21 cellular contexts compared by ENCODE assay signal in the genomic region with DNA sequence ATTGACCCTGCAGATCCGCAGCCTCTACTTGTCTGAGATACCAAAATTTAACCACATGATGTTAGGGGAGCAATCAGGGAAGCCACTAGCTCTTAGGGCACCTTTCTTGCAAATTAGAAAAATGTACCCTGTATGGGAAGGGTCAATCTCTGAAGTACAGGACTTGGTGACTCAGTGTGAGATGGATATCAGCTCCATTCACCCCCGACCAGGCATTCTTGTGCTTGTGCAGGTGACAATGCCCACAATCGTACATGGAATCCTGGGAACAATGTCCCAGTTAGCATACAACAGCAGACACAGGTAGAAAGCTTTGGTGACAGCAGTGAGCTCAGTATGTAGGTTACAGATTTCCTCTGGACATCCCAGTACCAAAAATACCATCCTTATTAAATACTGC.
DNase-seq lines count a peak whose midpoint lies in the region; ATAC-seq and TF ChIP-seq lines count a peak whose summit lies in the region.
"Had no signal": no experiment of that assay in that cellular context is flagged by ENCODE, and none has a peak within 500 bp of the region (broad histone marks: within the 10 kb centered on the region; RNA-seq: fewer than 3 reads in every experiment).

No MANE protein-coding gene starts in this region.

- no peak overlapping the region for H2AK5ac ChIP-seq in trophoblast cell (ENCODE audit: low read length)

- H3K27ac ChIP-seq in CD4-positive, alpha-beta T cell (ENCODE audit: low read depth, low read length): no peak overlapping the region
- H3K27ac ChIP-seq in trophoblast cell (ENCODE audit: low read depth, low read length) (no peak overlapping the region), ascending aorta (no peak overlapping the region), caudate nucleus (ENCODE audit: low read depth, low read length) (no peak overlapping the region), osteoblast (ENCODE audit: low read depth, low read length) (no peak overlapping the region)
- H3K27ac ChIP-seq: SJCRH30 had no signal

- no peak overlapping the region for H3K18ac ChIP-seq in trophoblast cell (ENCODE audit: low read length)

- peaks cover 0 to 2% of the 10 kb centered on the region in 2 experiments for H3K36me3 ChIP-seq in trophoblast cell (ENCODE audit: control insufficient read depth in 1 of 2, insufficient read depth in 2 of 2, low read length in 2 of 2)
- no peaks in the 10 kb centered on the region for H3K36me3 ChIP-seq in ascending aorta
- no peaks in the 10 kb centered on the region for H3K36me3 ChIP-seq in osteoblast (ENCODE audit: insufficient read depth, low read length)

- H3K9me3 ChIP-seq in CD4-positive, alpha-beta T cell (ENCODE audit: control insufficient read depth, low read length): no peaks in the 10 kb centered on the region
- H3K9me3 ChIP-seq in trophoblast cell (ENCODE audit: insufficient read depth, low read depth, low read length) (no peaks in the 10 kb centered on the region), ascending aorta (no peaks in the 10 kb centered on the region), osteoblast (ENCODE audit: low read depth, low read length) (no peaks in the 10 kb centered on the region)
- H3K9me3 ChIP-seq: A549, SJCRH30 had no signal

- H2AFZ ChIP-seq in trophoblast cell (ENCODE audit: insufficient read depth, low read length, poor library complexity) (no peak overlapping the region), osteoblast (ENCODE audit: low read length) (no peak overlapping the region)

- H3K4ac ChIP-seq in trophoblast cell (ENCODE audit: low read depth, low read length): peak overlapping the region; percentile 19

- H3K4me3 ChIP-seq in trophoblast cell (ENCODE audit: low read depth, low read length) (no peak overlapping the region), ascending aorta (no peak overlapping the region), osteoblast (ENCODE audit: insufficient read depth, low read length) (no peak overlapping the region)
- H3K4me3 ChIP-seq: A549, K562, SJCRH30 had no signal

- H3K9ac ChIP-seq in trophoblast cell (ENCODE audit: low read length): no peak overlapping the region

- DNase-seq in CD4-positive, alpha-beta T cell: no peak
- DNase-seq in HFFc6 (no peak), trophoblast cell (peak in 1 of 2 donors; percentile 51), ascending aorta (ENCODE audit: low spot score in 2 of 2) (no peak), caudate nucleus (lab: John Stamatoyannopoulos, UW) (no peak), osteoblast (ENCODE audit: insufficient read length, low spot score, missing footprints) (no peak), dermis blood vessel endothelial cell (no peak)
- DNase-seq: COR-L47, DMS79, NCI-H1092 treated with DMSO at 0.1 percent for 48 hours, NCI-H1436 treated with DMSO at 0.1 percent for 48 hours, NCI-H2029 treated with DMSO at 0.1 percent for 48 hours, NCI-H2171, NCI-H524 treated with DMSO at 0.1 percent for 48 hours, NCI-H82, SJCRH30 had no signal

- no peak overlapping the region for H2BK5ac ChIP-seq in trophoblast cell (ENCODE audit: low read depth, low read length, poor library complexity)

- H4K8ac ChIP-seq in trophoblast cell (ENCODE audit: low read depth, low read length): no peak overlapping the region

- H3K4me1 ChIP-seq in trophoblast cell (ENCODE audit: control insufficient read depth in 1 of 2, insufficient read depth in 2 of 2, low read length in 2 of 2) (peaks cover 6 to 16% of the 10 kb centered on the region in 2 experiments), ascending aorta (peaks cover 0 to 17% of the 10 kb centered on the region in 2 donors), osteoblast (ENCODE audit: insufficient read depth, low read length) (peaks cover 25% of the 10 kb centered on the region)

- no peaks in the 10 kb centered on the region for H3K27me3 Mint-ChIP-seq in CD4-positive, alpha-beta T cell
- peaks cover 6% of the 10 kb centered on the region for H3K27me3 Mint-ChIP-seq in HFFc6 (ENCODE audit: insufficient read depth)
- H3K27me3 Mint-ChIP-seq in activated T-helper 17 cell treated with anti-CD3 and anti-CD28 coated beads, Interleukin-2, amount 50 U/mL, for 72 hours: no peaks in the 10 kb centered on the region
- H3K27me3 Mint-ChIP-seq: B cell had no signal

- H3K4me3 Mint-ChIP-seq in CD4-positive, alpha-beta T cell: no peak overlapping the region
- no peak overlapping the region for H3K4me3 Mint-ChIP-seq in HFFc6
- H3K4me3 Mint-ChIP-seq in activated T-helper 17 cell treated with anti-CD3 and anti-CD28 coated beads, Interleukin-2, amount 50 U/mL, for 72 hours: no peak overlapping the region
- H3K4me3 Mint-ChIP-seq: B cell, CD14-positive monocyte had no signal

- no peak overlapping the region for H3K14ac ChIP-seq in trophoblast cell (ENCODE audit: low read length)

- TF ChIP-seq CTCF in CD4-positive, alpha-beta T cell (IDR thresholded peaks at IDR 0.05): no peak
- TF ChIP-seq CTCF in HFFc6 (IDR thresholded peaks at IDR 0.05) (no peak), ascending aorta (IDR thresholded peaks at IDR 0.05) (no peak), osteoblast (IDR thresholded peaks at IDR 0.05; ENCODE audit: extremely low read depth, low read depth, low read length) (no peak)

- no peak overlapping the region for H4K12ac ChIP-seq in trophoblast cell (ENCODE audit: low read depth, low read length)

- no peak overlapping the region for H2BK120ac ChIP-seq in trophoblast cell (ENCODE audit: insufficient read depth, low read length, poor library complexity)

- peak overlapping the region; percentile 43 for H3K27ac Mint-ChIP-seq in CD4-positive, alpha-beta T cell
- H3K27ac Mint-ChIP-seq in HFFc6: peak overlapping the region; percentile 24; the same call in 1 of the 2 replicates
- H3K27ac Mint-ChIP-seq in activated T-helper 17 cell treated with anti-CD3 and anti-CD28 coated beads, Interleukin-2, amount 50 U/mL, for 72 hours: peak overlapping the region; percentile 16
- H3K27ac Mint-ChIP-seq: B cell, CD14-positive monocyte had no signal

- POLR2A ChIA-PET in CD4-positive, alpha-beta T cell (lab: Charles Lee): interaction anchor here (0.6 to 1.0 kb wide), 3 partner anchors 9 to 61 kb away, joined by 3 to 4 read pairs (median 3); no protein-coding TSS in a partner anchor

- no peak for ATAC-seq in CD4-positive, alpha-beta T cell (ENCODE audit: poor library complexity)
- ATAC-seq in activated T-helper 17 cell treated with anti-CD3 and anti-CD28 coated beads, Interleukin-2, amount 50 U/mL, for 72 hours (replicated peaks): no peak
- ATAC-seq: A549, K562 had no signal

- intact Hi-C loops in CD4-positive, alpha-beta T cell (cut with DNase I, micrococcal nuclease): no loop called here
- intact Hi-C loops in ascending aorta (cut with DNase I): no loop called here

- H3K79me1 ChIP-seq in trophoblast cell (ENCODE audit: low read length): no peaks in the 10 kb centered on the region

- H3K27me3 ChIP-seq in CD4-positive, alpha-beta T cell (ENCODE audit: control insufficient read depth, insufficient read depth, low read length): no peaks in the 10 kb centered on the region
- H3K27me3 ChIP-seq in trophoblast cell (ENCODE audit: insufficient read depth, low read length) (no peaks in the 10 kb centered on the region), ascending aorta (no peaks in the 10 kb centered on the region), osteoblast (ENCODE audit: insufficient read depth, low read length) (no peaks in the 10 kb centered on the region)
- H3K27me3 ChIP-seq: SJCRH30 had no signal

- peaks cover 29% of the 10 kb centered on the region for H4K20me1 ChIP-seq in osteoblast (ENCODE audit: insufficient read depth, low read length)

- peaks cover 6% of the 10 kb centered on the region for H3K36me3 Mint-ChIP-seq in CD4-positive, alpha-beta T cell (ENCODE audit: low read depth)
- peaks cover 5% of the 10 kb centered on the region; the same call in 1 of the 2 replicates for H3K36me3 Mint-ChIP-seq in HFFc6 (ENCODE audit: low read depth)
- peaks cover under 1% of the 10 kb centered on the region for H3K36me3 Mint-ChIP-seq in activated T-helper 17 cell treated with anti-CD3 and anti-CD28 coated beads, Interleukin-2, amount 50 U/mL, for 72 hours (ENCODE audit: low read depth)

- no peak overlapping the region for H3K23ac ChIP-seq in trophoblast cell (ENCODE audit: low read length)

- H3K79me2 ChIP-seq in trophoblast cell (ENCODE audit: control insufficient read depth, insufficient read depth, low read length, poor library complexity): peaks cover 10% of the 10 kb centered on the region
- H3K79me2 ChIP-seq in osteoblast (ENCODE audit: insufficient read depth, low read length): peaks cover 96% of the 10 kb centered on the region

- H3K4me2 ChIP-seq in trophoblast cell (ENCODE audit: low read length) (no peak overlapping the region), osteoblast (ENCODE audit: insufficient read depth, low read length) (no peak overlapping the region)
- H3K4me2 ChIP-seq: A549 had no signal

- H3K4me1 Mint-ChIP-seq in CD4-positive, alpha-beta T cell (ENCODE audit: low read depth): peaks cover 86% of the 10 kb centered on the region
- H3K4me1 Mint-ChIP-seq in HFFc6 (ENCODE audit: low read depth): peaks cover 91% of the 10 kb centered on the region
- H3K4me1 Mint-ChIP-seq in activated T-helper 17 cell treated with anti-CD3 and anti-CD28 coated beads, Interleukin-2, amount 50 U/mL, for 72 hours: peaks cover 56% of the 10 kb centered on the region

- no peaks in the 10 kb centered on the region for H3K9me3 Mint-ChIP-seq in CD4-positive, alpha-beta T cell
- H3K9me3 Mint-ChIP-seq in HFFc6: no peaks in the 10 kb centered on the region
- no peaks in the 10 kb centered on the region for H3K9me3 Mint-ChIP-seq in activated T-helper 17 cell treated with anti-CD3 and anti-CD28 coated beads, Interleukin-2, amount 50 U/mL, for 72 hours
- H3K9me3 Mint-ChIP-seq: CD14-positive monocyte had no signal

- no peak overlapping the region for H2BK12ac ChIP-seq in trophoblast cell (ENCODE audit: low read length)

- CTCF ChIA-PET in CD4-positive, alpha-beta T cell (lab: Charles Lee): interaction anchor here (0.9 to 1.2 kb wide), 2 partner anchors 11 to 15 kb away, joined by 3 to 4 read pairs; no protein-coding TSS in a partner anchor

- no peak overlapping the region for H4K91ac ChIP-seq in trophoblast cell (ENCODE audit: low read depth, low read length)

- no CpG with 5 or more reads among the region's 3 CpGs for WGBS in trophoblast cell (ENCODE audit: extremely low coverage, insufficient coverage, insufficient read length)
